8 cellular contexts compared by ENCODE assay signal in the genomic region with DNA sequence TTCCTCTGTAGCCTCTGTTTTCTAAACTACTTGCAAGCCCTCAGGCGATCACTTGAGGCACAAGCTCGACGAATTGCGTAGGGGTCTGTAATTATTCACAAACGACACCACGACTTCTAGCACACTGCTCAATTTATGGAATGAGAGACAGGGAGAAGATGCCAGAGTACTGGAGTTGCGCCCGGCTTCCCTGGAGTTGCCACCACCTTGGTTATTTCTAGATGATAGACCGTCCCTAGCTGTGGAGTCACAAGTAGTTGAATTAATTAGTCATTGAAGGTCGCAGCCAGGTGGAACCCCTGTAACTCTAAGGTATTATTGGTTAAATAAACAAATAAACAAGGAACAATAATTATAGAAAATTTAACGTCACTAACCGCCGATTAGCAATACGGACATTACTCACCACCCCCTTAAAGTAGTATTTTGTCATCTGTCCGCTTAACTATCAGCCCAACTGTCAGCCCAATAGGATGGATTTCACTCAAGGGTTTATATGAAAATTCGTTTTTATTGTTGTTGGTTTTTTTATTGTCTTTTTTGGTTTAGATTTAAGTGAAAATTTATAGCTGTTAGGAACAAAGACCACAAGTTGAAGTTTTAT. TPM values are rescaled to one million over a fixed set of nuclear protein-coding genes. Genes with fewer than 3 reads are reported as not detected.
DNase-seq lines count a peak whose midpoint lies in the region; ATAC-seq, FAIRE-seq and TF ChIP-seq lines count a peak whose summit lies in the region.

No MANE protein-coding gene starts in this region.

- H3K4me1 Mint-ChIP-seq in activated CD8-positive, alpha-beta memory T cell treated with anti-CD3 and anti-CD28 coated beads, Interleukin-2, amount 10 ng/mL, durations not matched to agents 7 days and 5 days: peaks cover 43% of the 10 kb centered on the region

- peak overlapping the region; percentile 97 for H2AFZ ChIP-seq in K562 (ENCODE audit: low read depth, low read length)
- H2AFZ ChIP-seq in HepG2 (ENCODE audit: low read length): peak overlapping the region; percentile 93

- H3K36me3 ChIP-seq in K562 (ENCODE audit: control insufficient read depth, insufficient read depth, low read length) (0 out of 3 replicates have a peak, but pooled peaks cover 6% of the 10 kb centered on the region), HepG2 (replicated peaks in 1 of 2; ENCODE audit: control insufficient read depth in 1 of 2, insufficient read depth in 2 of 2, low read length in 2 of 2) (no peaks in the 10 kb centered on the region), tibial nerve (peaks cover 0 to 25% (median 0%) of the 10 kb centered on the region in 3 donors)

- no peak for TF ChIP-seq EP300 in K562 (IDR thresholded peaks at IDR 0.05; ENCODE audit: low read length)
- TF ChIP-seq EP300 in HepG2 (IDR thresholded peaks at IDR 0.05; ENCODE audit: low read depth in 2 of 2, low read length in 2 of 2): no peak
- no peak for TF ChIP-seq EP300 in HepG2 (CRISPR knock-in tag; IDR thresholded peaks at IDR 0.05; ENCODE audit: borderline replicate concordance)
- TF ChIP-seq EP300 in tibial nerve (IDR thresholded peaks at IDR 0.05): no peak

- no peak for TF ChIP-seq RAD21 in K562 (CRISPR knock-in tag; conservative IDR thresholded peaks at IDR 0.05 in 1 of 2, IDR thresholded peaks at IDR 0.05 in 1 of 2)
- no peak for TF ChIP-seq RAD21 in HepG2 (CRISPR knock-in tag; IDR thresholded peaks at IDR 0.05)

- no peaks in the 10 kb centered on the region for H3K27me3 ChIP-seq in K562 (ENCODE audit: control insufficient read depth in 2 of 2, insufficient read depth in 2 of 2, low read length in 2 of 2)
- no peaks in the 10 kb centered on the region for H3K27me3 ChIP-seq in HepG2 (ENCODE audit: control insufficient read depth in 1 of 2, insufficient read depth in 2 of 2, low read length in 2 of 2)
- H3K27me3 ChIP-seq in tibial nerve: no peaks in the 10 kb centered on the region

- ATAC-seq in activated CD8-positive, alpha-beta memory T cell treated with anti-CD3 and anti-CD28 coated beads, Interleukin-2, amount 10 ng/mL, durations not matched to agents 7 days and 5 days: no peak
- ATAC-seq in K562: peak; percentile 66
- no peak for ATAC-seq in HepG2

- TF ChIP-seq POLR2A in NB4 (IDR thresholded peaks at IDR 0.05; ENCODE audit: extremely low read depth, insufficient read length): no peak
- no peak for TF ChIP-seq POLR2A in K562 (conservative IDR thresholded peaks at IDR 0.05)
- TF ChIP-seq POLR2A in HepG2 (IDR thresholded peaks at IDR 0.05; ENCODE audit: insufficient read depth in 1 of 2, low read depth in 2 of 2, low read length in 2 of 2): peak in 1 of 2 experiments; percentile 7; a peak in 1 of 4 replicates
- no peak for TF ChIP-seq POLR2A in tibial nerve (IDR thresholded peaks at IDR 0.05)

- H3K9ac ChIP-seq in K562 (ENCODE audit: insufficient read depth in 1 of 2, low read depth in 2 of 2, low read length in 2 of 2) (peak overlapping the region; percentile 91 to 95), HepG2 (ENCODE audit: insufficient read depth, low read depth, low read length) (peak overlapping the region; percentile 86)

- H3K9me3 ChIP-seq in K562 (replicated peaks; ENCODE audit: control insufficient read depth, insufficient read depth, low read depth, low read length): no peaks in the 10 kb centered on the region
- H3K9me3 ChIP-seq in HepG2 (ENCODE audit: low read length): no peaks in the 10 kb centered on the region
- H3K9me3 ChIP-seq in tibial nerve: peaks cover 0 to 26% (median 9%) of the 10 kb centered on the region in 4 donors

- peak overlapping the region; percentile 99 for H3K27ac Mint-ChIP-seq in activated CD8-positive, alpha-beta memory T cell treated with anti-CD3 and anti-CD28 coated beads, Interleukin-2, amount 10 ng/mL, durations not matched to agents 7 days and 5 days

- H3K4me1 ChIP-seq in K562 (replicated peaks in 1 of 2; ENCODE audit: control insufficient read depth in 2 of 2, insufficient read depth in 2 of 2, low read length in 2 of 2) (peaks cover 4 to 10% of the 10 kb centered on the region in 2 experiments; a peak in 3 of 5 replicates), HepG2 (ENCODE audit: insufficient read depth, low read length) (peaks cover 36% of the 10 kb centered on the region), tibial nerve (peaks cover 0 to 49% (median 15%) of the 10 kb centered on the region in 4 donors)

- H3K4me2 ChIP-seq in K562 (ENCODE audit: insufficient read depth, low read length): peak overlapping the region; percentile 91
- H3K4me2 ChIP-seq in HepG2 (ENCODE audit: low read depth, low read length): peak overlapping the region; percentile 76

- H3K27me3 Mint-ChIP-seq in activated CD8-positive, alpha-beta memory T cell treated with anti-CD3 and anti-CD28 coated beads, Interleukin-2, amount 10 ng/mL, durations not matched to agents 7 days and 5 days: no peaks in the 10 kb centered on the region

- POLR2A ChIA-PET in K562 (lab: Yijun Ruan, JAX): interaction anchor here (0.6 to 1.9 kb wide), 11 partner anchors 8 to 134 kb away, joined by 3 to 7 read pairs (median 3); no protein-coding TSS in a partner anchor
- POLR2A ChIA-PET in HepG2 (lab: Yijun Ruan, JAX): interaction anchor here (0.7 to 1.9 kb wide), 13 partner anchors 9 to 865 kb away, joined by 3 to 15 read pairs (median 5); partner anchors contain the start of genes CMC1, EOMES and SLC4A7

- intact Hi-C loops in K562 (cut with micrococcal nuclease): loop anchor here (2.0 kb wide), 1 partner anchor 109 kb away; the partner anchor contains the start of gene CMC1
- intact Hi-C loops in HepG2 (cut with micrococcal nuclease; ENCODE audit: unreplicated experiment): loop anchor here (5.0 to 10.0 kb wide), 3 partner anchors 107 to 987 kb away; partner anchors contain the start of gene CMC1

- H3K4me3 Mint-ChIP-seq in activated CD8-positive, alpha-beta memory T cell treated with anti-CD3 and anti-CD28 coated beads, Interleukin-2, amount 10 ng/mL, durations not matched to agents 7 days and 5 days: peak overlapping the region; percentile 86

- H3K27ac ChIP-seq in K562 (ENCODE audit: extremely low read depth, low read depth, low read length) (peak overlapping the region; percentile 99), HepG2 (ENCODE audit: extremely low read length, insufficient read depth, low read length) (peak overlapping the region; percentile 96), tibial nerve (peak overlapping the region; percentile 89 to 100 (median 99))

- no peak for DNase-seq in activated CD8-positive, alpha-beta memory T cell treated with anti-CD3 and anti-CD28 coated beads, Interleukin-2, amount 10 ng/mL, durations not matched to agents 7 days and 5 days
- no peak for DNase-seq in activated CD8-positive, alpha-beta memory T cell treated with anti-CD3 and anti-CD28 coated beads, Interleukin-2, amount 50 U/mL, for 48 hours
- no peak for DNase-seq in NB4 (ENCODE audit: low read depth)
- peak in 1 of 4 experiments; percentile 18 for DNase-seq in K562 (ENCODE audit: extremely low read depth in 1 of 4, low spot score in 3 of 4)
- DNase-seq in HepG2 (ENCODE audit: low spot score): no peak
- DNase-seq in tibial nerve (ENCODE audit: low spot score in 2 of 2): peak in 1 of 2 donors; percentile 12
- DNase-seq in OCI-M2 (lab: John Stamatoyannopoulos, UW; ENCODE audit: unreplicated experiment): no peak
- DNase-seq in GF-D8 (lab: John Stamatoyannopoulos, UW): no peak

- BruUV-seq in K562 (replicated peaks; lab: Mats Ljungman, UMichigan) (TSS peak; percentile 72), HepG2 (replicated peaks; lab: Mats Ljungman, UMichigan) (TSS peak; percentile 74)

- in situ Hi-C loops in K562 (cut with MboI) (no loop called here), HepG2 (cut with HindIII; ENCODE audit: extremely low pct_ligation_motif_present, low pct_unique_long_range_greater_than_20kb) (no loop called here)

- peaks cover 41% of the 10 kb centered on the region for H3K36me3 Mint-ChIP-seq in activated CD8-positive, alpha-beta memory T cell treated with anti-CD3 and anti-CD28 coated beads, Interleukin-2, amount 10 ng/mL, durations not matched to agents 7 days and 5 days

- TF ChIP-seq CTCF in NB4 (IDR thresholded peaks at IDR 0.05; ENCODE audit: low read depth, low read length) (peak; percentile 9), K562 (IDR thresholded peaks at IDR 0.05 in 2 of 3, conservative IDR thresholded peaks at IDR 0.05 in 1 of 3; ENCODE audit: insufficient read depth in 2 of 3, low read depth in 1 of 3, low read length in 3 of 3) (no peak), HepG2 (CRISPR knock-in tag; IDR thresholded peaks at IDR 0.05) (no peak), tibial nerve (IDR thresholded peaks at IDR 0.05) (peak in 1 of 5 experiments; percentile 19)

- CTCF ChIA-PET in activated CD8-positive, alpha-beta memory T cell treated with anti-CD3 and anti-CD28 coated beads, Interleukin-2, amount 10 ng/mL, durations not matched to agents 7 days and 5 days (lab: Charles Lee): interaction anchor here (0.9 to 2.6 kb wide), 10 partner anchors 10 to 991 kb away, joined by 3 to 15 read pairs (median 4); partner anchors contain the start of gene EOMES
- CTCF ChIA-PET in K562 (lab: Yijun Ruan, JAX; ENCODE audit: low intra/inter-chr PET ratio): no interaction called here
- CTCF ChIA-PET in HepG2 (lab: Yijun Ruan, JAX; ENCODE audit: low intra/inter-chr PET ratio, low total read pairs): no interaction called here

- H3K9me1 ChIP-seq in K562 (ENCODE audit: control insufficient read depth, insufficient read depth, low read length): no peaks in the 10 kb centered on the region

- peaks cover 11% of the 10 kb centered on the region for H3K9me3 Mint-ChIP-seq in activated CD8-positive, alpha-beta memory T cell treated with anti-CD3 and anti-CD28 coated beads, Interleukin-2, amount 10 ng/mL, durations not matched to agents 7 days and 5 days (ENCODE audit: low read depth)

- H3K79me2 ChIP-seq in K562 (ENCODE audit: control insufficient read depth, insufficient read depth, low read length): peaks cover 55% of the 10 kb centered on the region
- H3K79me2 ChIP-seq in HepG2 (ENCODE audit: insufficient read depth, low read length): peaks cover 43% of the 10 kb centered on the region

- WGBS in K562 (ENCODE audit: insufficient coverage, low coverage, missing lambda C conversion rate): under 1% methylated on average over 16 of the region's 16 CpGs
- 3% methylated on average over 16 of the region's 16 CpGs for WGBS in HepG2 (ENCODE audit: low lambda C conversion rate)
- 18 to 26% methylated on average over 16 of the region's 16 CpGs for WGBS in tibial nerve, 2 donors

- FAIRE-seq in K562 (lab: Jason Lieb, UNC) (peak; percentile 63), HepG2 (lab: Jason Lieb, UNC) (no peak)

- H3K4me3 ChIP-seq in NB4 (ENCODE audit: low read depth, low read length): peak overlapping the region; percentile 81
- H3K4me3 ChIP-seq in K562: peak overlapping the region; percentile 65
- H3K4me3 ChIP-seq in HepG2 (replicated peaks in 1 of 3; ENCODE audit: insufficient read depth in 1 of 3, low read depth in 2 of 3, low read length in 3 of 3): peak overlapping the region; percentile 76 to 94 (median 93)
- H3K4me3 ChIP-seq in tibial nerve: peak overlapping the region; percentile 59 to 93 (median 82)

- no peaks in the 10 kb centered on the region for H4K20me1 ChIP-seq in K562 (replicated peaks; ENCODE audit: control insufficient read depth, insufficient read depth, low read length)
- H4K20me1 ChIP-seq in HepG2 (ENCODE audit: insufficient read depth, low read length): no peaks in the 10 kb centered on the region; the same call in 1 of the 2 replicates

RNA-seq across cellular contexts. Expression of gene AZI2, which starts 0.9 kb away (rescaled TPM):
- 10 to 100 TPM; 63.3 to 68.1 TPM for total RNA-seq in activated CD8-positive, alpha-beta memory T cell treated with anti-CD3 and anti-CD28 coated beads, Interleukin-2, amount 10 ng/mL, durations not matched to agents 7 days and 5 days
- 22.6 and 96.7 TPM in 2 replicates for total RNA-seq in K562 (2011; cell fraction: chromatin; rRNA removed; ENCODE audit: low replicate concordance)
- total RNA-seq in K562 (2011; cell fraction: nucleolus; rRNA removed): 13.2 and 20.0 TPM in 2 replicates
- total RNA-seq in K562 (2011; cell fraction: nucleoplasm; rRNA removed): 41.9 and 68.2 TPM in 2 replicates
- 28.5 and 35.5 TPM in 2 replicates for total RNA-seq in K562 (2014; rRNA removed)
- total RNA-seq in K562 (2014; rRNA removed; fragmentation: Illumina TruSeq; extraction: Trizol): 70.2 and 77.3 TPM in 2 replicates
- 62.1 and 63.8 TPM in 2 replicates for total RNA-seq in K562 (2015; rRNA removed; fragmentation: Illumina TruSeq; extraction: Trizol)
- total RNA-seq in K562 (2021): 54.9 and 61.5 TPM in 2 replicates
- polyA plus RNA-seq in K562 (2011; rRNA removed): 87.2 and 96.3 TPM in 2 replicates
- polyA plus RNA-seq in K562 (2011; cell fraction: cytosol; rRNA removed): 18.7 and 33.0 TPM in 2 replicates
- 65.7 and 132 TPM in 2 replicates for polyA plus RNA-seq in K562 (2011; cell fraction: nucleus; rRNA removed)
- polyA plus RNA-seq in K562 (2012): 62.8 and 91.2 TPM in 2 replicates
- 78.7 and 89.9 TPM in 2 replicates for polyA plus RNA-seq in K562 (2014; fragmentation: Illumina TruSeq; extraction: Trizol)
- polyA plus RNA-seq in K562 (2014; fragmentation: Nextera tagmentation; extraction: Ambion mirVana): 10 to 100 TPM; 72.0 to 90.2 TPM
- 43.6 and 46.9 TPM in 2 replicates for polyA plus RNA-seq in K562 (2014; rRNA removed)
- 73.3 and 93.8 TPM in 2 replicates for polyA minus RNA-seq in K562 (2011; rRNA and poly(A)+ RNA removed)
- polyA minus RNA-seq in K562 (2011; cell fraction: cytosol; rRNA and poly(A)+ RNA removed): 26.6 and 33.4 TPM in 2 replicates
- polyA minus RNA-seq in K562 (2011; cell fraction: nucleus; rRNA and poly(A)+ RNA removed): 59.8 and 112 TPM in 2 replicates
- 43.7 and 48.4 TPM in 2 replicates for total RNA-seq in HepG2 (2016; rRNA removed; fragmentation: Illumina TruSeq; extraction: Trizol)
- 20.5 and 21.3 TPM in 2 replicates for total RNA-seq in HepG2 (2016; cell fraction: cytosol; rRNA removed; fragmentation: Illumina TruSeq; extraction: Trizol; ENCODE audit: low read depth)
- total RNA-seq in HepG2 (2016; cell fraction: insoluble cytoplasmic fraction; rRNA removed; fragmentation: Illumina TruSeq; extraction: Trizol): 44.0 and 46.7 TPM in 2 replicates
- total RNA-seq in HepG2 (2016; cell fraction: membrane; rRNA removed; fragmentation: Illumina TruSeq; extraction: Trizol): 52.1 and 54.6 TPM in 2 replicates
- total RNA-seq in HepG2 (2016; cell fraction: nucleus; rRNA removed; fragmentation: Illumina TruSeq; extraction: Trizol): 36.4 and 39.6 TPM in 2 replicates
- polyA plus RNA-seq in HepG2 (2011; rRNA removed): 38.2 and 49.8 TPM in 2 replicates
- polyA plus RNA-seq in HepG2 (2011; cell fraction: cytosol; rRNA removed): 22.8 and 24.7 TPM in 2 replicates
- 38.0 and 42.2 TPM in 2 replicates for polyA plus RNA-seq in HepG2 (2011; cell fraction: nucleus; rRNA removed)
- 45.5 and 51.6 TPM in 2 replicates for polyA plus RNA-seq in HepG2 (2012)
- 23.5 and 30.9 TPM in 2 replicates for polyA plus RNA-seq in HepG2 (2016; cell fraction: cytosol; fragmentation: Illumina TruSeq; extraction: Trizol; ENCODE audit: low read depth)
- 59.9 and 65.2 TPM in 2 replicates for polyA plus RNA-seq in HepG2 (2016; cell fraction: insoluble cytoplasmic fraction; fragmentation: Illumina TruSeq; extraction: Trizol; ENCODE audit: low read depth)
- polyA plus RNA-seq in HepG2 (2016; cell fraction: membrane; fragmentation: Illumina TruSeq; extraction: Trizol; ENCODE audit: low read depth): 52.0 and 57.2 TPM in 2 replicates
- 46.5 and 51.3 TPM in 2 replicates for polyA plus RNA-seq in HepG2 (2016; cell fraction: nucleus; fragmentation: Illumina TruSeq; extraction: Trizol; ENCODE audit: insufficient read depth, low read depth)
- polyA minus RNA-seq in HepG2 (2011; rRNA and poly(A)+ RNA removed; ENCODE audit: low replicate concordance): 9.4 and 12.6 TPM in 2 replicates
- 26.1 and 30.8 TPM in 2 replicates for polyA minus RNA-seq in HepG2 (2011; cell fraction: cytosol; rRNA and poly(A)+ RNA removed)
- polyA minus RNA-seq in HepG2 (2011; cell fraction: nucleus; rRNA and poly(A)+ RNA removed): 90.8 and 117 TPM in 2 replicates
- total RNA-seq in tibial nerve: 100 to 1,000 TPM in 1 of 4 donors, 10 to 100 TPM in 3; 75.9 to 130 (median 88.2) TPM

RNA-seq across cellular contexts. Expression of gene ZCWPW2, which starts 1.0 kb away (rescaled TPM):
- total RNA-seq in activated CD8-positive, alpha-beta memory T cell treated with anti-CD3 and anti-CD28 coated beads, Interleukin-2, amount 10 ng/mL, durations not matched to agents 7 days and 5 days: under 1 TPM in 1 of 2 experiments, not detected in 1; 0.35 TPM
- total RNA-seq in K562 (2011; cell fraction: chromatin; rRNA removed; ENCODE audit: low replicate concordance): 0.72 and 2.2 TPM in 2 replicates
- 0.53 TPM in 1 of 2 replicates, not detected in the other for total RNA-seq in K562 (2011; cell fraction: nucleolus; rRNA removed)
- total RNA-seq in K562 (2011; cell fraction: nucleoplasm; rRNA removed): 0.92 TPM in 1 of 2 replicates, not detected in the other
- 0.24 and 0.77 TPM in 2 replicates for total RNA-seq in K562 (2014; rRNA removed)
- total RNA-seq in K562 (2014; rRNA removed; fragmentation: Illumina TruSeq; extraction: Trizol): 0.13 and 0.44 TPM in 2 replicates
- 0.22 and 0.41 TPM in 2 replicates for total RNA-seq in K562 (2015; rRNA removed; fragmentation: Illumina TruSeq; extraction: Trizol)
- 0.47 and 0.60 TPM in 2 replicates for total RNA-seq in K562 (2021)
- 0.24 and 0.60 TPM in 2 replicates for polyA plus RNA-seq in K562 (2011; rRNA removed)
- polyA plus RNA-seq in K562 (2011; cell fraction: cytosol; rRNA removed): 0.10 TPM in 1 of 2 replicates, not detected in the other
- polyA plus RNA-seq in K562 (2011; cell fraction: nucleus; rRNA removed): 0.44 TPM in 1 of 2 replicates, not detected in the other
- 0.24 and 0.35 TPM in 2 replicates for polyA plus RNA-seq in K562 (2012)
- polyA plus RNA-seq in K562 (2014; fragmentation: Illumina TruSeq; extraction: Trizol): 0.10 TPM in 2 replicates
- polyA plus RNA-seq in K562 (2014; fragmentation: Nextera tagmentation; extraction: Ambion mirVana): under 1 TPM; 0.62 to 0.73 TPM
- 0.15 and 0.40 TPM in 2 replicates for polyA plus RNA-seq in K562 (2014; rRNA removed)
- 0.46 and 0.96 TPM in 2 replicates for polyA minus RNA-seq in K562 (2011; rRNA and poly(A)+ RNA removed)
- not detected in 2 replicates for polyA minus RNA-seq in K562 (2011; cell fraction: cytosol; rRNA and poly(A)+ RNA removed)
- polyA minus RNA-seq in K562 (2011; cell fraction: nucleus; rRNA and poly(A)+ RNA removed): 1.1 TPM in 1 of 2 replicates, not detected in the other
- 0.46 and 0.53 TPM in 2 replicates for total RNA-seq in HepG2 (2016; rRNA removed; fragmentation: Illumina TruSeq; extraction: Trizol)
- total RNA-seq in HepG2 (2016; cell fraction: cytosol; rRNA removed; fragmentation: Illumina TruSeq; extraction: Trizol; ENCODE audit: low read depth): 0.18 and 0.30 TPM in 2 replicates
- total RNA-seq in HepG2 (2016; cell fraction: insoluble cytoplasmic fraction; rRNA removed; fragmentation: Illumina TruSeq; extraction: Trizol): 0.35 and 0.40 TPM in 2 replicates
- 0.15 TPM in 1 of 2 replicates, not detected in the other for total RNA-seq in HepG2 (2016; cell fraction: membrane; rRNA removed; fragmentation: Illumina TruSeq; extraction: Trizol)
- total RNA-seq in HepG2 (2016; cell fraction: nucleus; rRNA removed; fragmentation: Illumina TruSeq; extraction: Trizol): 0.22 and 0.72 TPM in 2 replicates
- polyA plus RNA-seq in HepG2 (2011; rRNA removed): 0.14 and 0.17 TPM in 2 replicates
- polyA plus RNA-seq in HepG2 (2011; cell fraction: cytosol; rRNA removed): 0.14 TPM in 1 of 2 replicates, not detected in the other
- 0.19 TPM in 1 of 2 replicates, not detected in the other for polyA plus RNA-seq in HepG2 (2011; cell fraction: nucleus; rRNA removed)
- 0.25 and 0.43 TPM in 2 replicates for polyA plus RNA-seq in HepG2 (2012)
- polyA plus RNA-seq in HepG2 (2016; cell fraction: cytosol; fragmentation: Illumina TruSeq; extraction: Trizol; ENCODE audit: low read depth): 0.19 TPM in 1 of 2 replicates, not detected in the other
- polyA plus RNA-seq in HepG2 (2016; cell fraction: insoluble cytoplasmic fraction; fragmentation: Illumina TruSeq; extraction: Trizol; ENCODE audit: low read depth): 0.25 and 0.34 TPM in 2 replicates
- polyA plus RNA-seq in HepG2 (2016; cell fraction: membrane; fragmentation: Illumina TruSeq; extraction: Trizol; ENCODE audit: low read depth): 0.27 TPM in 1 of 2 replicates, not detected in the other
- not detected in 2 replicates for polyA plus RNA-seq in HepG2 (2016; cell fraction: nucleus; fragmentation: Illumina TruSeq; extraction: Trizol; ENCODE audit: insufficient read depth, low read depth)
- polyA minus RNA-seq in HepG2 (2011; rRNA and poly(A)+ RNA removed; ENCODE audit: low replicate concordance): 0.34 TPM in 1 of 2 replicates, not detected in the other
- polyA minus RNA-seq in HepG2 (2011; cell fraction: cytosol; rRNA and poly(A)+ RNA removed): not detected in 2 replicates
- polyA minus RNA-seq in HepG2 (2011; cell fraction: nucleus; rRNA and poly(A)+ RNA removed): 1.1 TPM in 1 of 2 replicates, not detected in the other
- total RNA-seq in tibial nerve: 1 to 10 TPM in 1 of 4 donors, under 1 TPM in 3; 0.39 to 2.7 (median 0.89) TPM
